In genomic region chr11:834371-835316, GRCh38 we compare ENCODE assay signal across 8 cellular contexts. TPM values are rescaled to one million over a fixed set of nuclear protein-coding genes. Genes with fewer than 3 reads are reported as not detected.
DNase-seq lines count a peak whose midpoint lies in the region; ATAC-seq and TF ChIP-seq lines count a peak whose summit lies in the region.

No MANE protein-coding gene starts in this region.

- DNase-seq in NT2/D1 (ENCODE audit: low read depth, low spot score) = no peak
- peak; percentile 94 for DNase-seq in coronary artery (ENCODE audit: low spot score)
- DNase-seq in vagina (ENCODE audit: extremely low spot score in 2 of 2) = no peak
- no peak for DNase-seq in iPS-NIHi11 (ENCODE audit: low spot score)
- no peak for DNase-seq in HEK293T (ENCODE audit: extremely low spot score)

- ATAC-seq in HG03520 (IDR thresholded peaks at IDR 0.05; ENCODE audit: unreplicated experiment) = no peak

- no peaks in the 10 kb centered on the region for H3K9me3 ChIP-seq in NT2/D1 (ENCODE audit: insufficient read depth, low read length)
- no peaks in the 10 kb centered on the region for H3K9me3 ChIP-seq in mesodermal cell (ENCODE audit: control insufficient read depth, low read length)
- H3K9me3 ChIP-seq in vagina = no peaks in the 10 kb centered on the region

- H3K9ac ChIP-seq in NT2/D1 (ENCODE audit: insufficient read length, low read depth) = peak overlapping the region; percentile 66

- peaks cover 48% of the 10 kb centered on the region for H3K36me3 ChIP-seq in NT2/D1 (ENCODE audit: insufficient read depth, insufficient read length, low read length)
- H3K36me3 ChIP-seq in mesodermal cell (ENCODE audit: control insufficient read depth, insufficient read depth, low read length) = peaks cover 43% of the 10 kb centered on the region
- peaks cover 0 to 32% of the 10 kb centered on the region in 2 donors for H3K36me3 ChIP-seq in vagina

- CTCF ChIA-PET in HEK293T (lab: Yijun Ruan, JAX) = interaction anchor here (0.7 to 1.4 kb wide), 2 partner anchors 8 to 548 kb away, joined by 3 to 4 read pairs; partner anchors contain the start of gene TSPAN4

- POLR2A ChIA-PET in HEK293T (lab: Yijun Ruan, JAX) = interaction anchor here (0.6 to 8.0 kb wide), 8 partner anchors 8 to 76 kb away, joined by 3 to 63 read pairs (median 4); partner anchors contain the start of genes CHID1, PNPLA2, POLR2L and RPLP2

- H3K27ac ChIP-seq in C4-2B (peak overlapping the region; percentile 97), coronary artery (peak overlapping the region; percentile 92 to 99), mesodermal cell (ENCODE audit: low read depth, low read length, severe bottlenecking) (peak overlapping the region; percentile 45), vagina (peak overlapping the region; percentile 88)

- peaks cover 24% of the 10 kb centered on the region for H3K27me3 ChIP-seq in NT2/D1 (ENCODE audit: insufficient read depth, insufficient read length)
- H3K27me3 ChIP-seq in vagina = no peaks in the 10 kb centered on the region

- intact Hi-C loops in vagina (cut with DNase I) = no loop called here

- H3K4me3 ChIP-seq in NT2/D1 (ENCODE audit: insufficient read length, low read depth) (no peak overlapping the region), coronary artery (peak overlapping the region; percentile 76), mesodermal cell (ENCODE audit: extremely low read depth, insufficient read depth, low read length, poor library complexity, severe bottlenecking) (peak overlapping the region; percentile 2), vagina (peak overlapping the region; percentile 66 to 94)

- no peak for TF ChIP-seq POLR2A in vagina (IDR thresholded peaks at IDR 0.05)

- WGBS in mesodermal cell (ENCODE audit: insufficient coverage in 2 of 2), 2 experiments = 77 to 79% methylated on average over 23 to 29 of the region's 31 CpGs

- peaks cover 40% of the 10 kb centered on the region for H3K4me1 ChIP-seq in NT2/D1 (ENCODE audit: insufficient read depth, insufficient read length)
- peaks cover 28% of the 10 kb centered on the region for H3K4me1 ChIP-seq in mesodermal cell (ENCODE audit: control insufficient read depth, insufficient read depth, low read length, poor library complexity, severe bottlenecking)
- H3K4me1 ChIP-seq in vagina = peaks cover 86% of the 10 kb centered on the region

- TF ChIP-seq CTCF in C4-2B (conservative IDR thresholded peaks at IDR 0.05) (no peak), coronary artery (IDR thresholded peaks at IDR 0.05) (no peak), vagina (IDR thresholded peaks at IDR 0.05) (no peak)

TF ChIP-seq in HEK293T, 16 proteins besides CTCF, POLR2A, EP300 and RAD21:
- TF ChIP-seq BHLHE40 (IDR thresholded peaks at IDR 0.05; ENCODE audit: borderline replicate concordance) (no peak), ZNF384 (IDR thresholded peaks at IDR 0.05) (no peak), HDGF (IDR thresholded peaks at IDR 0.05; ENCODE audit: borderline replicate concordance) (no peak), NFRKB (IDR thresholded peaks at IDR 0.05) (no peak), SUZ12 (IDR thresholded peaks at IDR 0.05) (no peak), LEF1 (IDR thresholded peaks at IDR 0.05; ENCODE audit: borderline replicate concordance) (no peak), FOXM1 (IDR thresholded peaks at IDR 0.05; ENCODE audit: borderline replicate concordance) (no peak), CTBP1 (IDR thresholded peaks at IDR 0.05; ENCODE audit: borderline replicate concordance) (no peak)
- TF ChIP-seq, protein P1, sequence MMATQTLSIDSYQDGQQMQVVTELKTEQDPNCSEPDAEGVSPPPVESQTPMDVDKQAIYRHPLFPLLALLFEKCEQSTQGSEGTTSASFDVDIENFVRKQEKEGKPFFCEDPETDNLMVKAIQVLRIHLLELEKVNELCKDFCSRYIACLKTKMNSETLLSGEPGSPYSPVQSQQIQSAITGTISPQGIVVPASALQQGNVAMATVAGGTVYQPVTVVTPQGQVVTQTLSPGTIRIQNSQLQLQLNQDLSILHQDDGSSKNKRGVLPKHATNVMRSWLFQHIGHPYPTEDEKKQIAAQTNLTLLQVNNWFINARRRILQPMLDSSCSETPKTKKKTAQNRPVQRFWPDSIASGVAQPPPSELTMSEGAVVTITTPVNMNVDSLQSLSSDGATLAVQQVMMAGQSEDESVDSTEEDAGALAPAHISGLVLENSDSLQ (IDR thresholded peaks at IDR 0.05) = no peak

RNA-seq across cellular contexts. Expression of gene CD151, which starts 1.9 kb away (rescaled TPM):
- polyA plus RNA-seq in mesodermal cell (2013, experiment 1 of 2) = 331 TPM
- polyA plus RNA-seq in mesodermal cell (2013, experiment 2 of 2) = 277 TPM
- total RNA-seq in vagina = 150 TPM

RNA-seq across cellular contexts. Expression of gene CRACR2B, which starts 6.9 kb away (rescaled TPM):
- 7.6 TPM for polyA plus RNA-seq in mesodermal cell (2013, experiment 1 of 2)
- 4.8 TPM for polyA plus RNA-seq in mesodermal cell (2013, experiment 2 of 2)
- 4.9 TPM for total RNA-seq in vagina

RNA-seq across cellular contexts. Expression of gene POLR2L, which starts 7.7 kb away (rescaled TPM):
- polyA plus RNA-seq in mesodermal cell (2013, experiment 1 of 2) = 134 TPM
- 112 TPM for polyA plus RNA-seq in mesodermal cell (2013, experiment 2 of 2)
- 53.8 TPM for total RNA-seq in vagina

RNA-seq across cellular contexts. Expression of gene TSPAN4, which starts 8.0 kb away (rescaled TPM):
- 72.6 TPM for polyA plus RNA-seq in mesodermal cell (2013, experiment 1 of 2)
- polyA plus RNA-seq in mesodermal cell (2013, experiment 2 of 2) = 66.2 TPM
- total RNA-seq in vagina = 99.0 TPM

RNA-seq across cellular contexts. Expression of gene PNPLA2, which starts 15.9 kb away (rescaled TPM):
- polyA plus RNA-seq in mesodermal cell (2013, experiment 1 of 2) = 47.0 TPM
- 33.2 TPM for polyA plus RNA-seq in mesodermal cell (2013, experiment 2 of 2)
- 103 TPM for total RNA-seq in vagina

Comparison
In these comparisons a context has a peak if more than half of its experiments do, and no peak if none do; other contexts are left out.
1. H3K27ac ChIP-seq: peak in every context shown above with its lines; median percentile 97 in C4-2B; 96 in coronary artery; 88 in vagina; 45 in mesodermal cell.